In the genomic region with DNA sequence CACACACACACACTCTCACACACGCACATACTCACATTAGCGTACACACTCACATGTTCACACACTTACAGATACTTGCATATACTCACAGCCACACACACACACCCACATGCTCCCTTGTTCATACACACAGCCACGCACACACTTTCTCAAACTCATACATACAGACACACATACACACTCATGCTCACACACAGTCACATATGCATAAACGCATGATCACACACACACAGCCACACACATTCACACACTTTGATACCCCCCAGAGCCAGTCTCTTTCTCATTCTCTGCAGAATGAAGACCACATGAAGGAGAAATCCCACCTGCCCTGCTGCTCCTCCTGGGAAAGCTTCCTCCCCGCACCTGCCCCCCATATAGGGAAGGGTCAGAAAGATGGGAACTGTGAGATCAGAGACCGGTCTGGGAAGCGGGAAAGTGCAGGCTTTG, we compare ENCODE assay signal across 14 cellular contexts.
DNase-seq lines count a peak whose midpoint lies in the region; ATAC-seq and TF ChIP-seq lines count a peak whose summit lies in the region.
"Had no signal": no experiment of that assay in that cellular context is flagged by ENCODE, and none has a peak within 500 bp of the region (broad histone marks: within the 10 kb centered on the region; RNA-seq: fewer than 3 reads in every experiment).

No MANE protein-coding gene starts in this region.

- CTCF ChIA-PET in WTC11 (lab: Charles Lee) = interaction anchor here (1.2 kb wide), 1 partner anchor 24 kb away, joined by 3 read pairs; no protein-coding TSS in a partner anchor

- DNase-seq in HCEC 1CT = peak; percentile 10
- no peak for DNase-seq in WTC11 (ENCODE audit: low spot score)
- DNase-seq in foreskin fibroblast = peak; percentile 48 to 59
- DNase-seq in skeletal muscle cell (ENCODE audit: low read depth) = no peak
- DNase-seq in NCI-H1694 treated with DMSO at 0.1 percent for 48 hours (lab: John Stamatoyannopoulos, UW) = no peak
- no peak for DNase-seq in medulla oblongata (ENCODE audit: extremely low spot score)
- DNase-seq in NCI-H69 (lab: John Stamatoyannopoulos, UW) = no peak
- DNase-seq in RKO (ENCODE audit: low spot score) = no peak
- DNase-seq: activated B cell treated with CpG ODN at 0.5 μM for 24 hours; CD4-positive, CD25-positive, alpha-beta regulatory T cell; effector CD4-positive, alpha-beta T cell; posterior cingulate gyrus had no signal

- peak overlapping the region; percentile 37 for H3K4me3 Mint-ChIP-seq in WTC11
- H3K4me3 Mint-ChIP-seq: activated B cell treated with CpG ODN at 0.5 μM for 24 hours; CD4-positive, CD25-positive, alpha-beta regulatory T cell had no signal

- no peaks in the 10 kb centered on the region for H3K36me3 Mint-ChIP-seq in WTC11
- H3K36me3 Mint-ChIP-seq: CD4-positive, CD25-positive, alpha-beta regulatory T cell had no signal

- no peaks in the 10 kb centered on the region for H3K9me3 Mint-ChIP-seq in WTC11
- H3K9me3 Mint-ChIP-seq: activated B cell treated with CpG ODN at 0.5 μM for 24 hours had no signal

- peaks cover 52% of the 10 kb centered on the region for H3K4me1 Mint-ChIP-seq in WTC11

- no peak for ATAC-seq in WTC11

- H3K27ac Mint-ChIP-seq in WTC11 = peak overlapping the region; percentile 39
- H3K27ac Mint-ChIP-seq: activated B cell treated with CpG ODN at 0.5 μM for 24 hours; CD4-positive, CD25-positive, alpha-beta regulatory T cell had no signal

- TF ChIP-seq CTCF in WTC11 (IDR thresholded peaks at IDR 0.05) (no peak), foreskin fibroblast (IDR thresholded peaks at IDR 0.05; ENCODE audit: low read depth, low read length) (no peak)

- H3K27me3 Mint-ChIP-seq in WTC11 (ENCODE audit: low read depth) = peaks cover 13% of the 10 kb centered on the region
- H3K27me3 Mint-ChIP-seq: CD4-positive, CD25-positive, alpha-beta regulatory T cell had no signal

- H3K4me3 ChIP-seq in foreskin fibroblast (ENCODE audit: low read depth in 1 of 2, low read length in 2 of 2) = peak overlapping the region; percentile 20 to 27
- H3K4me3 ChIP-seq in skeletal muscle cell (ENCODE audit: low read depth, low read length) = peak overlapping the region; percentile 21
- H3K4me3 ChIP-seq: adrenal gland, lung had no signal

- POLR2A ChIA-PET in WTC11 (lab: Charles Lee) = interaction anchor here (0.6 to 1.4 kb wide), 4 partner anchors 29 to 151 kb away, joined by 3 to 7 read pairs (median 4); no protein-coding TSS in a partner anchor

TF ChIP-seq in WTC11, 78 proteins besides CTCF, POLR2A, EP300 and RAD21 (continues in another document):
- TF ChIP-seq ZBTB21 (CRISPR knock-in tag; IDR thresholded peaks at IDR 0.05; ENCODE audit: borderline replicate concordance) = no peak
- TF ChIP-seq, protein P1, sequence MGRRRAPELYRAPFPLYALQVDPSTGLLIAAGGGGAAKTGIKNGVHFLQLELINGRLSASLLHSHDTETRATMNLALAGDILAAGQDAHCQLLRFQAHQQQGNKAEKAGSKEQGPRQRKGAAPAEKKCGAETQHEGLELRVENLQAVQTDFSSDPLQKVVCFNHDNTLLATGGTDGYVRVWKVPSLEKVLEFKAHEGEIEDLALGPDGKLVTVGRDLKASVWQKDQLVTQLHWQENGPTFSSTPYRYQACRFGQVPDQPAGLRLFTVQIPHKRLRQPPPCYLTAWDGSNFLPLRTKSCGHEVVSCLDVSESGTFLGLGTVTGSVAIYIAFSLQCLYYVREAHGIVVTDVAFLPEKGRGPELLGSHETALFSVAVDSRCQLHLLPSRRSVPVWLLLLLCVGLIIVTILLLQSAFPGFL (CRISPR knock-in tag; IDR thresholded peaks at IDR 0.05; ENCODE audit: borderline replicate concordance) = no peak
- TF ChIP-seq KAT7 (CRISPR knock-in tag; IDR thresholded peaks at IDR 0.05; ENCODE audit: borderline replicate concordance) = no peak
- no peak for TF ChIP-seq SMAD4 (CRISPR knock-in tag; IDR thresholded peaks at IDR 0.05)
- TF ChIP-seq, protein P2, sequence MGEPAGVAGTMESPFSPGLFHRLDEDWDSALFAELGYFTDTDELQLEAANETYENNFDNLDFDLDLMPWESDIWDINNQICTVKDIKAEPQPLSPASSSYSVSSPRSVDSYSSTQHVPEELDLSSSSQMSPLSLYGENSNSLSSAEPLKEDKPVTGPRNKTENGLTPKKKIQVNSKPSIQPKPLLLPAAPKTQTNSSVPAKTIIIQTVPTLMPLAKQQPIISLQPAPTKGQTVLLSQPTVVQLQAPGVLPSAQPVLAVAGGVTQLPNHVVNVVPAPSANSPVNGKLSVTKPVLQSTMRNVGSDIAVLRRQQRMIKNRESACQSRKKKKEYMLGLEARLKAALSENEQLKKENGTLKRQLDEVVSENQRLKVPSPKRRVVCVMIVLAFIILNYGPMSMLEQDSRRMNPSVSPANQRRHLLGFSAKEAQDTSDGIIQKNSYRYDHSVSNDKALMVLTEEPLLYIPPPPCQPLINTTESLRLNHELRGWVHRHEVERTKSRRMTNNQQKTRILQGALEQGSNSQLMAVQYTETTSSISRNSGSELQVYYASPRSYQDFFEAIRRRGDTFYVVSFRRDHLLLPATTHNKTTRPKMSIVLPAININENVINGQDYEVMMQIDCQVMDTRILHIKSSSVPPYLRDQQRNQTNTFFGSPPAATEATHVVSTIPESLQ (CRISPR knock-in tag; IDR thresholded peaks at IDR 0.05) = no peak
- TF ChIP-seq TEAD4 (CRISPR knock-in tag; IDR thresholded peaks at IDR 0.05) = no peak
- TF ChIP-seq, protein P3, sequence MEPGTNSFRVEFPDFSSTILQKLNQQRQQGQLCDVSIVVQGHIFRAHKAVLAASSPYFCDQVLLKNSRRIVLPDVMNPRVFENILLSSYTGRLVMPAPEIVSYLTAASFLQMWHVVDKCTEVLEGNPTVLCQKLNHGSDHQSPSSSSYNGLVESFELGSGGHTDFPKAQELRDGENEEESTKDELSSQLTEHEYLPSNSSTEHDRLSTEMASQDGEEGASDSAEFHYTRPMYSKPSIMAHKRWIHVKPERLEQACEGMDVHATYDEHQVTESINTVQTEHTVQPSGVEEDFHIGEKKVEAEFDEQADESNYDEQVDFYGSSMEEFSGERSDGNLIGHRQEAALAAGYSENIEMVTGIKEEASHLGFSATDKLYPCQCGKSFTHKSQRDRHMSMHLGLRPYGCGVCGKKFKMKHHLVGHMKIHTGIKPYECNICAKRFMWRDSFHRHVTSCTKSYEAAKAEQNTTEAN (CRISPR knock-in tag; IDR thresholded peaks at IDR 0.05) = no peak
- TF ChIP-seq, protein P4, sequence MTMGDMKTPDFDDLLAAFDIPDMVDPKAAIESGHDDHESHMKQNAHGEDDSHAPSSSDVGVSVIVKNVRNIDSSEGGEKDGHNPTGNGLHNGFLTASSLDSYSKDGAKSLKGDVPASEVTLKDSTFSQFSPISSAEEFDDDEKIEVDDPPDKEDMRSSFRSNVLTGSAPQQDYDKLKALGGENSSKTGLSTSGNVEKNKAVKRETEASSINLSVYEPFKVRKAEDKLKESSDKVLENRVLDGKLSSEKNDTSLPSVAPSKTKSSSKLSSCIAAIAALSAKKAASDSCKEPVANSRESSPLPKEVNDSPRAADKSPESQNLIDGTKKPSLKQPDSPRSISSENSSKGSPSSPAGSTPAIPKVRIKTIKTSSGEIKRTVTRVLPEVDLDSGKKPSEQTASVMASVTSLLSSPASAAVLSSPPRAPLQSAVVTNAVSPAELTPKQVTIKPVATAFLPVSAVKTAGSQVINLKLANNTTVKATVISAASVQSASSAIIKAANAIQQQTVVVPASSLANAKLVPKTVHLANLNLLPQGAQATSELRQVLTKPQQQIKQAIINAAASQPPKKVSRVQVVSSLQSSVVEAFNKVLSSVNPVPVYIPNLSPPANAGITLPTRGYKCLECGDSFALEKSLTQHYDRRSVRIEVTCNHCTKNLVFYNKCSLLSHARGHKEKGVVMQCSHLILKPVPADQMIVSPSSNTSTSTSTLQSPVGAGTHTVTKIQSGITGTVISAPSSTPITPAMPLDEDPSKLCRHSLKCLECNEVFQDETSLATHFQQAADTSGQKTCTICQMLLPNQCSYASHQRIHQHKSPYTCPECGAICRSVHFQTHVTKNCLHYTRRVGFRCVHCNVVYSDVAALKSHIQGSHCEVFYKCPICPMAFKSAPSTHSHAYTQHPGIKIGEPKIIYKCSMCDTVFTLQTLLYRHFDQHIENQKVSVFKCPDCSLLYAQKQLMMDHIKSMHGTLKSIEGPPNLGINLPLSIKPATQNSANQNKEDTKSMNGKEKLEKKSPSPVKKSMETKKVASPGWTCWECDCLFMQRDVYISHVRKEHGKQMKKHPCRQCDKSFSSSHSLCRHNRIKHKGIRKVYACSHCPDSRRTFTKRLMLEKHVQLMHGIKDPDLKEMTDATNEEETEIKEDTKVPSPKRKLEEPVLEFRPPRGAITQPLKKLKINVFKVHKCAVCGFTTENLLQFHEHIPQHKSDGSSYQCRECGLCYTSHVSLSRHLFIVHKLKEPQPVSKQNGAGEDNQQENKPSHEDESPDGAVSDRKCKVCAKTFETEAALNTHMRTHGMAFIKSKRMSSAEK (CRISPR knock-in tag; IDR thresholded peaks at IDR 0.05; ENCODE audit: borderline replicate concordance) = no peak
- no peak for TF ChIP-seq NR3C1 (CRISPR knock-in tag; conservative IDR thresholded peaks at IDR 0.05; ENCODE audit: low read depth)
- no peak for TF ChIP-seq SMAD3 (CRISPR knock-in tag; IDR thresholded peaks at IDR 0.05; ENCODE audit: borderline replicate concordance)
- TF ChIP-seq, protein P5, sequence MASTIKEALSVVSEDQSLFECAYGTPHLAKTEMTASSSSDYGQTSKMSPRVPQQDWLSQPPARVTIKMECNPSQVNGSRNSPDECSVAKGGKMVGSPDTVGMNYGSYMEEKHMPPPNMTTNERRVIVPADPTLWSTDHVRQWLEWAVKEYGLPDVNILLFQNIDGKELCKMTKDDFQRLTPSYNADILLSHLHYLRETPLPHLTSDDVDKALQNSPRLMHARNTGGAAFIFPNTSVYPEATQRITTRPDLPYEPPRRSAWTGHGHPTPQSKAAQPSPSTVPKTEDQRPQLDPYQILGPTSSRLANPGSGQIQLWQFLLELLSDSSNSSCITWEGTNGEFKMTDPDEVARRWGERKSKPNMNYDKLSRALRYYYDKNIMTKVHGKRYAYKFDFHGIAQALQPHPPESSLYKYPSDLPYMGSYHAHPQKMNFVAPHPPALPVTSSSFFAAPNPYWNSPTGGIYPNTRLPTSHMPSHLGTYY (CRISPR knock-in tag; IDR thresholded peaks at IDR 0.05) = no peak
- TF ChIP-seq, protein P6, sequence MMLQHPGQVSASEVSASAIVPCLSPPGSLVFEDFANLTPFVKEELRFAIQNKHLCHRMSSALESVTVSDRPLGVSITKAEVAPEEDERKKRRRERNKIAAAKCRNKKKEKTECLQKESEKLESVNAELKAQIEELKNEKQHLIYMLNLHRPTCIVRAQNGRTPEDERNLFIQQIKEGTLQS (CRISPR knock-in tag; conservative IDR thresholded peaks at IDR 0.05) = no peak
- TF ChIP-seq CBFB (CRISPR knock-in tag; IDR thresholded peaks at IDR 0.05; ENCODE audit: low read depth) = no peak
- TF ChIP-seq EMX1 (CRISPR knock-in tag; IDR thresholded peaks at IDR 0.05) = no peak
- TF ChIP-seq NFYB (CRISPR knock-in tag; conservative IDR thresholded peaks at IDR 0.05; ENCODE audit: low read depth) = no peak

Comparison
In these comparisons a context has a peak if more than half of its experiments do, and no peak if none do; other contexts are left out.
1. DNase-seq: peak in HCEC 1CT (single experiment) and foreskin fibroblast (2 of 2); none in WTC11 (single experiment), skeletal muscle cell (single experiment), NCI-H1694 treated with DMSO at 0.1 percent for 48 hours (single experiment), medulla oblongata (single experiment), NCI-H69 (single experiment) and RKO (single experiment).